Comparison of ENCODE assay signal across 1 cellular context in genomic region chr11:76699461-76700091, GRCh38.
TF ChIP-seq lines count a peak whose summit lies in the region.

No MANE protein-coding gene starts in this region.

TF ChIP-seq in GM23338, 12 proteins besides CTCF, POLR2A, EP300 and RAD21 (continued from another document):
- TF ChIP-seq ZNF462 (CRISPR knock-in tag; IDR thresholded peaks at IDR 0.05): no peak
- TF ChIP-seq NANOG (IDR thresholded peaks at IDR 0.05; ENCODE audit: borderline replicate concordance): no peak
- TF ChIP-seq POLR2AphosphoS5 (IDR thresholded peaks at IDR 0.05; ENCODE audit: low read depth): no peak
